In genomic region chr2:63249146-63249545, GRCh38 we compare ENCODE assay signal across 25 cellular contexts.
"Had no signal": no experiment of that assay in that cellular context is flagged by ENCODE, and none has a peak within 500 bp of the region (broad histone marks: within the 10 kb centered on the region; RNA-seq: fewer than 3 reads in every experiment).

No MANE protein-coding gene starts in this region.

- H3K27ac ChIP-seq: body of pancreas, SK-N-MC, VCaP had no signal

- DNase-seq: activated CD4-positive, alpha-beta memory T cell treated with anti-CD3 and anti-CD28 coated beads, Interleukin-2, amount 10 ng/mL, durations not matched to agents 7 days and 5 days; activated CD4-positive, alpha-beta T cell treated with anti-CD3 and anti-CD28 coated beads, Interleukin-2, amount 50 U/mL, for 1 hour; activated CD4-positive, CD25-positive, alpha-beta regulatory T cell; activated gamma-delta T cell treated with Interleukin-2 at 50 U/mL for 16 hours; activated naive CD4-positive, alpha-beta T cell treated with anti-CD3 and anti-CD28 coated beads, Interleukin-2, amount 10 ng/mL, durations not matched to agents 7 days and 5 days; activated naive CD8-positive, alpha-beta T cell treated with anti-CD3 and anti-CD28 coated beads for 36 hours; activated T-cell treated with anti-CD3 and anti-CD28 coated beads for 4 hours; activated T-cell treated with anti-CD3 and anti-CD28 coated beads, Interleukin-2, amount 50 U/mL, for 48 hours; anterior cingulate cortex; body of pancreas; central memory CD4-positive, alpha-beta T cell; Karpas-422; NCI-H1048; NCI-H146; NCI-H187 treated with DMSO at 0.1 percent for 48 hours; NCI-H2171; NCI-H2227 treated with DMSO at 0.1 percent for 48 hours; NCI-H446 treated with DMSO at 0.1 percent for 48 hours; NCI-H524 treated with DMSO at 0.1 percent for 48 hours; NCI-H82; SIG-M5; T-helper 1 cell had no signal

- H3K27ac Mint-ChIP-seq: activated CD4-positive, alpha-beta memory T cell treated with anti-CD3 and anti-CD28 coated beads, Interleukin-2, amount 10 ng/mL, durations not matched to agents 7 days and 5 days; activated naive CD4-positive, alpha-beta T cell treated with anti-CD3 and anti-CD28 coated beads, Interleukin-2, amount 10 ng/mL, durations not matched to agents 7 days and 5 days; activated naive CD8-positive, alpha-beta T cell treated with anti-CD3 and anti-CD28 coated beads for 36 hours; activated T-helper 2 cell treated with anti-CD3 and anti-CD28 coated beads, Interferon-gamma antibody, Interleukin-2, Interleukin-4, amounts not matched to agents 10 μg/mL and 5 μg/mL and 100 μg/mL, durations not matched to agents 14 hours and 24 hours and 36 hours had no signal

- H3K27me3 Mint-ChIP-seq: activated CD4-positive, alpha-beta memory T cell treated with anti-CD3 and anti-CD28 coated beads, Interleukin-2, amount 10 ng/mL, durations not matched to agents 7 days and 5 days; activated naive CD4-positive, alpha-beta T cell treated with anti-CD3 and anti-CD28 coated beads, Interleukin-2, amount 10 ng/mL, durations not matched to agents 7 days and 5 days; activated naive CD8-positive, alpha-beta T cell treated with anti-CD3 and anti-CD28 coated beads for 36 hours had no signal

- H3K4me1 ChIP-seq: body of pancreas had no signal

- H3K4me3 Mint-ChIP-seq: activated CD4-positive, alpha-beta memory T cell treated with anti-CD3 and anti-CD28 coated beads, Interleukin-2, amount 10 ng/mL, durations not matched to agents 7 days and 5 days; activated naive CD4-positive, alpha-beta T cell treated with anti-CD3 and anti-CD28 coated beads, Interleukin-2, amount 10 ng/mL, durations not matched to agents 7 days and 5 days; activated naive CD8-positive, alpha-beta T cell treated with anti-CD3 and anti-CD28 coated beads for 36 hours had no signal

- H3K4me1 Mint-ChIP-seq: activated naive CD8-positive, alpha-beta T cell treated with anti-CD3 and anti-CD28 coated beads for 36 hours had no signal

- H3K9me3 ChIP-seq: body of pancreas had no signal

- H3K36me3 Mint-ChIP-seq: activated naive CD4-positive, alpha-beta T cell treated with anti-CD3 and anti-CD28 coated beads, Interleukin-2, amount 10 ng/mL, durations not matched to agents 7 days and 5 days had no signal

- H3K4me3 ChIP-seq: body of pancreas, SK-N-MC had no signal

- H3K27me3 ChIP-seq: body of pancreas had no signal
